1 cellular context compared by ENCODE assay signal in genomic region chr16:51150894-51151320, GRCh38.
A peak's percentile ranks its signal among the peaks of the same experiment; 100 is the strongest.
TF ChIP-seq lines count a peak whose summit lies in the region.

Gene SALL1, minus strand, starts transcription at chr16:51151270. Its CDS starts 29 bp downstream, at chr16:51151241.

TF ChIP-seq in H1, 55 proteins besides CTCF, POLR2A, EP300 and RAD21 (continued from another document):
- TF ChIP-seq EZH2 (IDR thresholded peaks at IDR 0.05; ENCODE audit: low read depth, low read length, severe bottlenecking) (no peak), CTBP2 (IDR thresholded peaks at IDR 0.05; ENCODE audit: borderline replicate concordance, insufficient read depth, insufficient read length, low read length) (no peak), MAX (IDR thresholded peaks at IDR 0.05) (no peak), POLR2AphosphoS5 (IDR thresholded peaks at IDR 0.05; ENCODE audit: low read depth, low read length) (no peak), HDAC2 (IDR thresholded peaks at IDR 0.05; ENCODE audit: borderline replicate concordance in 1 of 2, low read depth in 2 of 2, low read length in 2 of 2) (no peak), RBBP5 (IDR thresholded peaks at IDR 0.05; ENCODE audit: borderline replicate concordance, low read depth, low read length) (0 out of 2 replicates have a peak, but pooled peaks have one; percentile 16), EGR1 (IDR thresholded peaks at IDR 0.05; ENCODE audit: borderline replicate concordance, low read depth, low read length) (no peak), SP1 (IDR thresholded peaks at IDR 0.05; ENCODE audit: low read depth, low read length) (no peak), CBX5 (IDR thresholded peaks at IDR 0.05; ENCODE audit: low read depth, low read length) (no peak), SP2 (IDR thresholded peaks at IDR 0.05; ENCODE audit: low read length) (no peak), NANOG (IDR thresholded peaks at IDR 0.05; ENCODE audit: insufficient read depth, low read depth, low read length, poor library complexity, severe bottlenecking) (no peak), PHF8 (conservative IDR thresholded peaks at IDR 0.05; ENCODE audit: low read depth, low read length) (0 out of 2 replicates have a peak, but pooled peaks have one; percentile 6)
